Comparison of ENCODE assay signal across 23 cellular contexts in the genomic region with DNA sequence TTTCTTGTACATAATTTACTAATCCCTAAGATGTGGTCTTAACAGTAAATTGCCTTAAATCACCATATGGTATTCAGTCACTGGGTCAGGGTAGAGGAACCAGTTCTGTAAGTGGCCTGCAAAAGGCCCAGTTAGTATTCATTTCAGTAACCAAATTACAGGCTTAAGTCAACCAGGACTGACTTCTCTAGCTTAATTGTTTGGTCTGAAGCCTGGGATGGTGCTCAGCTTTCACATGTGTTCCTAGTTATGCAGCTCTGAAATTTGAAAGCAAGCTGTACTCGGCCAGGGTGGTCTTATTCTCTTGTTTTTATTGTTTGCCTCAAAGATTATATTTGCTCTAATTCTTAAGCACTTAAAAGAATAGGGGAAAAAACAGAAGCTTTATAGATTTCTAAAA.
DNase-seq lines count a peak whose midpoint lies in the region; ATAC-seq and TF ChIP-seq lines count a peak whose summit lies in the region.
"Had no signal": no experiment of that assay in that cellular context is flagged by ENCODE, and none has a peak within 500 bp of the region (broad histone marks: within the 10 kb centered on the region; RNA-seq: fewer than 3 reads in every experiment).

No MANE protein-coding gene starts in this region.

- peak overlapping the region; percentile 36 for H3K27ac ChIP-seq in RWPE2 (ENCODE audit: poor library complexity, severe bottlenecking)
- peak overlapping the region; percentile 83 for H3K27ac ChIP-seq in osteoblast (ENCODE audit: low read depth, low read length)
- H3K27ac ChIP-seq: spleen, vagina had no signal

- no peaks in the 10 kb centered on the region for H4K20me1 ChIP-seq in osteoblast (ENCODE audit: insufficient read depth, low read length)

- TF ChIP-seq CTCF in RWPE2 (IDR thresholded peaks at IDR 0.05; ENCODE audit: poor library complexity, severe bottlenecking), result no peak
- no peak for TF ChIP-seq CTCF in fibroblast of mammary gland (conservative IDR thresholded peaks at IDR 0.05; ENCODE audit: control insufficient read depth, insufficient read depth, low read depth, low read length)
- TF ChIP-seq CTCF in osteoblast (IDR thresholded peaks at IDR 0.05; ENCODE audit: extremely low read depth, low read depth, low read length), result no peak

- H3K27me3 ChIP-seq in RWPE2 (ENCODE audit: insufficient read depth, poor library complexity, severe bottlenecking) (no peaks in the 10 kb centered on the region), osteoblast (ENCODE audit: insufficient read depth, low read length) (no peaks in the 10 kb centered on the region)
- H3K27me3 ChIP-seq: spleen, vagina had no signal

- DNase-seq in ELF-1 (ENCODE audit: low read depth, low spot score) (peak; percentile 18), RWPE2 (ENCODE audit: low spot score) (no peak), fibroblast of mammary gland (ENCODE audit: low read depth) (peak; percentile 64), osteoblast (ENCODE audit: insufficient read length, low spot score, missing footprints) (no peak), kidney tubule cell (ENCODE audit: low spot score) (no peak), Ammon's horn (ENCODE audit: low spot score) (no peak), NK-92 (lab: John Stamatoyannopoulos, UW; ENCODE audit: unreplicated experiment) (no peak)
- DNase-seq: activated CD8-positive, alpha-beta T cell treated with anti-CD3 and anti-CD28 coated beads, Interleukin-2, amount 10 ng/mL, durations not matched to agents 7 days and 5 days; activated naive CD4-positive, alpha-beta T cell treated with anti-CD3 and anti-CD28 coated beads, Interleukin-2, amount 10 ng/mL, durations not matched to agents 7 days and 5 days; activated T-cell treated with anti-CD3 and anti-CD28 coated beads, Interleukin-2, amount 50 U/mL, for 48 hours; aorta; CD8-positive, alpha-beta memory T cell; DMS79 treated with DMSO at 0.1 percent for 48 hours; effector memory CD8-positive, alpha-beta T cell; Karpas-422; NCI-H1105; NCI-H2081 treated with DMSO at 0.1 percent for 48 hours; NCI-H524; nephron progenitor cell; SIG-M5; spleen had no signal

- no peak overlapping the region for H3K4me3 ChIP-seq in RWPE2 (ENCODE audit: severe bottlenecking)
- H3K4me3 ChIP-seq in fibroblast of mammary gland (ENCODE audit: control insufficient read depth, low read depth, low read length), result no peak overlapping the region
- H3K4me3 ChIP-seq in osteoblast (ENCODE audit: insufficient read depth, low read length), result no peak overlapping the region
- H3K4me3 ChIP-seq: spleen, vagina had no signal

- H3K36me3 ChIP-seq in RWPE2 (ENCODE audit: low read depth) (no peaks in the 10 kb centered on the region), osteoblast (ENCODE audit: insufficient read depth, low read length) (no peaks in the 10 kb centered on the region)
- H3K36me3 ChIP-seq: spleen, vagina had no signal

- no peak overlapping the region for H3K4me2 ChIP-seq in osteoblast (ENCODE audit: insufficient read depth, low read length)

- peak overlapping the region; percentile 16 for H2AFZ ChIP-seq in osteoblast (ENCODE audit: low read length)

- H3K4me1 ChIP-seq in RWPE2 (ENCODE audit: insufficient read depth, poor library complexity, severe bottlenecking), result peaks cover 19% of the 10 kb centered on the region
- H3K4me1 ChIP-seq in osteoblast (ENCODE audit: insufficient read depth, low read length), result peaks cover 29% of the 10 kb centered on the region
- H3K4me1 ChIP-seq: spleen had no signal

- ATAC-seq in RWPE2 (ENCODE audit: low read depth) (no peak), GM18868 (IDR thresholded peaks at IDR 0.05; ENCODE audit: unreplicated experiment) (no peak)
- ATAC-seq: activated CD8-positive, alpha-beta T cell treated with anti-CD3 and anti-CD28 coated beads, Interleukin-2, amount 10 ng/mL, durations not matched to agents 7 days and 5 days; effector memory CD8-positive, alpha-beta T cell had no signal

- H3K79me2 ChIP-seq in osteoblast (ENCODE audit: insufficient read depth, low read length), result peaks cover 11% of the 10 kb centered on the region

- H3K9me3 ChIP-seq in RWPE2 (ENCODE audit: severe bottlenecking), result no peaks in the 10 kb centered on the region
- H3K9me3 ChIP-seq in osteoblast (ENCODE audit: low read depth, low read length), result no peaks in the 10 kb centered on the region
- H3K9me3 ChIP-seq: spleen, vagina had no signal

Comparison
In these comparisons a context has a peak if more than half of its experiments do, and no peak if none do; other contexts are left out.
1. DNase-seq: peak in ELF-1 (single experiment) and fibroblast of mammary gland (single experiment); none in RWPE2 (single experiment), osteoblast (single experiment), kidney tubule cell (single experiment), Ammon's horn (single experiment) and NK-92 (single experiment).